8 cellular contexts compared by ENCODE assay signal in genomic region chr6:21438237-21438985, GRCh38.
DNase-seq lines count a peak whose midpoint lies in the region; ATAC-seq lines count a peak whose summit lies in the region.

No MANE protein-coding gene starts in this region.

- H3K36me3 Mint-ChIP-seq in activated CD4-positive, alpha-beta memory T cell treated with anti-CD3 and anti-CD28 coated beads, Interleukin-2, amount 10 ng/mL, durations not matched to agents 7 days and 5 days (ENCODE audit: low read depth): no peaks in the 10 kb centered on the region
- no peaks in the 10 kb centered on the region for H3K36me3 Mint-ChIP-seq in stimulated activated memory B cell treated with anti-CD40 and anti-IgM and Interleukin-4, amounts not matched to agents 10 μg/mL and 1 μg/mL and 100 μg/mL, for 72 hours

- peaks cover 26% of the 10 kb centered on the region for H3K4me1 Mint-ChIP-seq in activated CD4-positive, alpha-beta memory T cell treated with anti-CD3 and anti-CD28 coated beads, Interleukin-2, amount 10 ng/mL, durations not matched to agents 7 days and 5 days
- H3K4me1 Mint-ChIP-seq in stimulated activated memory B cell treated with anti-CD40 and anti-IgM and Interleukin-4, amounts not matched to agents 10 μg/mL and 1 μg/mL and 100 μg/mL, for 72 hours: peaks cover 18% of the 10 kb centered on the region

- ATAC-seq in GM19372 (IDR thresholded peaks at IDR 0.05; ENCODE audit: low read depth, unreplicated experiment) (peak; percentile 95), HG03354 (IDR thresholded peaks at IDR 0.05; ENCODE audit: poor library complexity, severe bottlenecking, unreplicated experiment) (peak; percentile 98)
- ATAC-seq in stimulated activated memory B cell treated with anti-CD40 and anti-IgM and Interleukin-4, amounts not matched to agents 10 μg/mL and 1 μg/mL and 100 μg/mL, for 72 hours: peak; percentile 99

- CTCF ChIA-PET in activated CD4-positive, alpha-beta memory T cell treated with anti-CD3 and anti-CD28 coated beads, Interleukin-2, amount 10 ng/mL, durations not matched to agents 7 days and 5 days (lab: Charles Lee): interaction anchor here (0.6 kb wide), 1 partner anchor 34 kb away, joined by 3 read pairs; no protein-coding TSS in a partner anchor

- peak; percentile 63 for DNase-seq in CD1c-positive myeloid dendritic cell (ENCODE audit: extremely low spot score)
- peak; percentile 44 for DNase-seq in activated CD4-positive, alpha-beta memory T cell treated with anti-CD3 and anti-CD28 coated beads, Interleukin-2, amount 10 ng/mL, durations not matched to agents 7 days and 5 days
- DNase-seq in anterior cingulate cortex (lab: John Stamatoyannopoulos, UW): no peak
- DNase-seq in DMS153 treated with DMSO at 0.1 percent for 48 hours (lab: John Stamatoyannopoulos, UW; ENCODE audit: unreplicated experiment): no peak
- DNase-seq in effector CD4-positive, alpha-beta T cell: no peak

- peak overlapping the region; percentile 19 for H3K4me3 Mint-ChIP-seq in activated CD4-positive, alpha-beta memory T cell treated with anti-CD3 and anti-CD28 coated beads, Interleukin-2, amount 10 ng/mL, durations not matched to agents 7 days and 5 days
- peak overlapping the region; percentile 76 for H3K4me3 Mint-ChIP-seq in stimulated activated memory B cell treated with anti-CD40 and anti-IgM and Interleukin-4, amounts not matched to agents 10 μg/mL and 1 μg/mL and 100 μg/mL, for 72 hours

- H3K27ac Mint-ChIP-seq in activated CD4-positive, alpha-beta memory T cell treated with anti-CD3 and anti-CD28 coated beads, Interleukin-2, amount 10 ng/mL, durations not matched to agents 7 days and 5 days: peak overlapping the region; percentile 82
- peak overlapping the region; percentile 89 for H3K27ac Mint-ChIP-seq in stimulated activated memory B cell treated with anti-CD40 and anti-IgM and Interleukin-4, amounts not matched to agents 10 μg/mL and 1 μg/mL and 100 μg/mL, for 72 hours

- POLR2A ChIA-PET in activated CD4-positive, alpha-beta memory T cell treated with anti-CD3 and anti-CD28 coated beads, Interleukin-2, amount 10 ng/mL, durations not matched to agents 7 days and 5 days (lab: Charles Lee): interaction anchor here (0.7 kb wide), 1 partner anchor 155 kb away, joined by 4 read pairs; the partner anchor contains the start of gene SOX4

- H3K9me3 Mint-ChIP-seq in activated CD4-positive, alpha-beta memory T cell treated with anti-CD3 and anti-CD28 coated beads, Interleukin-2, amount 10 ng/mL, durations not matched to agents 7 days and 5 days: peaks cover 2% of the 10 kb centered on the region
- H3K9me3 Mint-ChIP-seq in stimulated activated memory B cell treated with anti-CD40 and anti-IgM and Interleukin-4, amounts not matched to agents 10 μg/mL and 1 μg/mL and 100 μg/mL, for 72 hours: no peaks in the 10 kb centered on the region

- peaks cover 12% of the 10 kb centered on the region for H3K27me3 Mint-ChIP-seq in activated CD4-positive, alpha-beta memory T cell treated with anti-CD3 and anti-CD28 coated beads, Interleukin-2, amount 10 ng/mL, durations not matched to agents 7 days and 5 days
- H3K27me3 Mint-ChIP-seq in stimulated activated memory B cell treated with anti-CD40 and anti-IgM and Interleukin-4, amounts not matched to agents 10 μg/mL and 1 μg/mL and 100 μg/mL, for 72 hours: no peaks in the 10 kb centered on the region

Comparison
In these comparisons a context has a peak if more than half of its experiments do, and no peak if none do; other contexts are left out.
1. DNase-seq: peak in CD1c-positive myeloid dendritic cell (single experiment) and activated CD4-positive, alpha-beta memory T cell treated with anti-CD3 and anti-CD28 coated beads, Interleukin-2, amount 10 ng/mL, durations not matched to agents 7 days and 5 days (single experiment); none in anterior cingulate cortex (0 of 58), DMS153 treated with DMSO at 0.1 percent for 48 hours (single experiment) and effector CD4-positive, alpha-beta T cell (single experiment).
2. Peak in every context shown above with its lines, with median percentiles within 50 percentile points of each other: ATAC-seq.